10 cellular contexts compared by ENCODE assay signal in the genomic region with DNA sequence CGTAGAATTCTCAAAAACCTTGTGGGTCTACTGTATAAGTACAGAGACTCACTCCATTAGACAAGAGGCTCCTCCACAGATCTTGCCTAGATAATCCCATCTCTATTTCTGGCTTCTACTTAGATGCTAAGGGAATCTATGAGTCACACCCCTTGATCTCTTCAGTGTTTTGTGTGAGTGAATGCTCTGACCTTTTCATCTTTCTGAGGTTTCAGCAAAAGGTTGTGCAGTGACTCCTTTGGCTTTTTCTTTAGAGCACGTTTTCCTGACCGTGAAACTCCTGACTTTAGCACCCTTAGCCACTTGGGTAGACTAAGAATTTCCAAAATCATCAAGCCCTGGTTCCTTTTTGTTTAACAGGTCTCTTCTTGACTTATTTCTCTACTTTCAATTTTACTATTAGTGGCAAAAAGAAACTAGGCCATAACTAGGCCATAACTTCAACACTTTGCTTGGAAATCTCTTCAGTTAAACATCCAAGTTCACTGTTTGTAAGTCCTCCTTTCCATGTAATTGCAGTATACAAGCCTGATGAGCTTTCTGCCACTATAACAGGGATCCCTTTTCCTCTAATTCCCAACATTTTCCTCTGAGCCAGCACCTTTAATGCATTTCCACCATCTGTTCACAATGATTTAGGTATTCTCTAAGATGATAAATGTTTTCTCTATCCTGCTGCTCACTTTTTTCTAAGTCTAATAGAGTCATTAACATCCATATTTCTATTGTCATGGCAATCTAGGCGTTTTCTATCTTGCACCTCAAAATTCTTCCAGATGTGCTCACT. TPM values are rescaled to one million over a fixed set of nuclear protein-coding genes. Genes with fewer than 3 reads are reported as not detected.
DNase-seq lines count a peak whose midpoint lies in the region; ATAC-seq and TF ChIP-seq lines count a peak whose summit lies in the region.
"Had no signal": no experiment of that assay in that cellular context is flagged by ENCODE, and none has a peak within 500 bp of the region (broad histone marks: within the 10 kb centered on the region; RNA-seq: fewer than 3 reads in every experiment).

No MANE protein-coding gene starts in this region.

- H3K9ac ChIP-seq in colonic mucosa (ENCODE audit: low read depth in 2 of 2, low read length in 2 of 2), result no peak overlapping the region

- POLR2A ChIA-PET in BJ (lab: Charles Lee) (no interaction called here), RWPE1 (lab: Yijun Ruan, JAX; ENCODE audit: low non-redundant PET) (no interaction called here)

- peak; percentile 46 for ATAC-seq in HG03571 (IDR thresholded peaks at IDR 0.05; ENCODE audit: unreplicated experiment)
- ATAC-seq: naive thymus-derived CD4-positive, alpha-beta T cell had no signal

- DNase-seq in BJ (ENCODE audit: low read depth), result peak; percentile 19
- DNase-seq in GM19238 (ENCODE audit: insufficient read length, low spot score), result peak; percentile 20
- peak; percentile 16 for DNase-seq in epithelial cell of esophagus (ENCODE audit: low read depth)
- DNase-seq in colonic mucosa, result no peak
- no peak for DNase-seq in epidermal melanocyte (ENCODE audit: insufficient read length, low spot score)
- DNase-seq in RWPE1 (ENCODE audit: low spot score), result no peak
- no peak for DNase-seq in activated naive CD4-positive, alpha-beta T cell treated with Interleukin-2 at 50 U/mL for 16 hours

- no peak overlapping the region for H3K4me3 ChIP-seq in BJ (ENCODE audit: low read depth, low read length)
- no peak overlapping the region for H3K4me3 ChIP-seq in epithelial cell of esophagus (ENCODE audit: low read length)
- H3K4me3 ChIP-seq in colonic mucosa, result no peak overlapping the region

- no peaks in the 10 kb centered on the region for H3K4me1 ChIP-seq in colonic mucosa

- TF ChIP-seq CTCF in BJ (IDR thresholded peaks at IDR 0.05; ENCODE audit: insufficient read depth, low read depth, low read length), result no peak
- no peak for TF ChIP-seq CTCF in epithelial cell of esophagus (IDR thresholded peaks at IDR 0.05; ENCODE audit: insufficient read depth, low read depth, low read length, missing control alignments)
- TF ChIP-seq CTCF in colonic mucosa (IDR thresholded peaks at IDR 0.05), result no peak
- no peak for TF ChIP-seq CTCF in RWPE1 (conservative IDR thresholded peaks at IDR 0.05; ENCODE audit: low read depth)

- intact Hi-C loops in colonic mucosa (cut with DNase I), result no loop called here

- no peaks in the 10 kb centered on the region for H3K9me3 ChIP-seq in colonic mucosa

- H3K27ac ChIP-seq in colonic mucosa (no peak overlapping the region), RWPE1 (no peak overlapping the region)

- H3K27me3 ChIP-seq in BJ (ENCODE audit: control insufficient read depth, insufficient read depth, low read length), result no peaks in the 10 kb centered on the region
- H3K27me3 ChIP-seq in colonic mucosa, result no peaks in the 10 kb centered on the region

- CTCF ChIA-PET in BJ (lab: Yijun Ruan, JAX), result no interaction called here
- CTCF ChIA-PET in RWPE1 (lab: Yijun Ruan, JAX), result no interaction called here

- H3K36me3 ChIP-seq in BJ (ENCODE audit: control insufficient read depth, insufficient read depth, low read length), result no peaks in the 10 kb centered on the region
- no peaks in the 10 kb centered on the region for H3K36me3 ChIP-seq in colonic mucosa

RNA-seq across cellular contexts. Expression of a gene that starts 19.4 kb away (rescaled TPM):
- 22.1 and 36.5 TPM in 2 replicates for polyA plus RNA-seq in BJ (2011; rRNA removed)
- 17.8 and 21.9 TPM in 2 replicates for polyA minus RNA-seq in BJ (2011; rRNA and poly(A)+ RNA removed)
- total RNA-seq in colonic mucosa, result 10 to 100 TPM; 19.1 to 24.2 TPM

RNA-seq across cellular contexts. Expression of a gene that starts 37.1 kb away (rescaled TPM):
- polyA plus RNA-seq in BJ (2011; rRNA removed), result not detected in 2 replicates
- not detected in 2 replicates for polyA minus RNA-seq in BJ (2011; rRNA and poly(A)+ RNA removed)
- total RNA-seq in colonic mucosa, result not detected
- total RNA-seq: naive thymus-derived CD4-positive, alpha-beta T cell; T-helper 2 cell treated with Interferon-gamma antibody and Interleukin-4, amounts not matched to agents 100 ng/mL and 5 ng/mL, for 36 hours had no signal
- polyA plus RNA-seq: naive thymus-derived CD4-positive, alpha-beta T cell had no signal

Comparison
In these comparisons a context has a peak if more than half of its experiments do, and no peak if none do; other contexts are left out.
1. DNase-seq: peak in BJ (single experiment), GM19238 (single experiment) and epithelial cell of esophagus (single experiment); none in colonic mucosa (single experiment), epidermal melanocyte (single experiment), RWPE1 (single experiment) and activated naive CD4-positive, alpha-beta T cell treated with Interleukin-2 at 50 U/mL for 16 hours (single experiment).